11 cellular contexts compared by ENCODE assay signal in genomic region chr15:50066202-50066601, GRCh38. TPM values are rescaled to one million over a fixed set of nuclear protein-coding genes. Genes with fewer than 3 reads are reported as not detected.
DNase-seq lines count a peak whose midpoint lies in the region; ATAC-seq and TF ChIP-seq lines count a peak whose summit lies in the region.
"Had no signal": no experiment of that assay in that cellular context is flagged by ENCODE, and none has a peak within 500 bp of the region (broad histone marks: within the 10 kb centered on the region; RNA-seq: fewer than 3 reads in every experiment).

No MANE protein-coding gene starts in this region.

- DNase-seq in DMS53 (lab: John Stamatoyannopoulos, UW) = peak; percentile 81
- peak; percentile 27 for DNase-seq in activated CD4-positive, alpha-beta memory T cell treated with anti-CD3 and anti-CD28 coated beads, Interleukin-2, amount 10 ng/mL, durations not matched to agents 7 days and 5 days
- peak; percentile 64 to 75 (median 73) for DNase-seq in immature natural killer cell
- no peak for DNase-seq in NCI-H2107 (lab: John Stamatoyannopoulos, UW)
- no peak for DNase-seq in transverse colon
- DNase-seq in osteoblast (ENCODE audit: insufficient read length, low spot score, missing footprints) = no peak
- DNase-seq: aorta, EL had no signal

- H3K4me1 Mint-ChIP-seq in activated CD4-positive, alpha-beta memory T cell treated with anti-CD3 and anti-CD28 coated beads, Interleukin-2, amount 10 ng/mL, durations not matched to agents 7 days and 5 days = peaks cover 31% of the 10 kb centered on the region
- H3K4me1 Mint-ChIP-seq in immature natural killer cell = peaks cover 55 to 92% of the 10 kb centered on the region in 2 donors
- H3K4me1 Mint-ChIP-seq: neural progenitor cell had no signal

- H3K9me3 Mint-ChIP-seq in activated CD4-positive, alpha-beta memory T cell treated with anti-CD3 and anti-CD28 coated beads, Interleukin-2, amount 10 ng/mL, durations not matched to agents 7 days and 5 days = no peaks in the 10 kb centered on the region
- H3K9me3 Mint-ChIP-seq in immature natural killer cell = no peaks in the 10 kb centered on the region
- H3K9me3 Mint-ChIP-seq: neural progenitor cell had no signal

- no peak overlapping the region for H2AFZ ChIP-seq in osteoblast (ENCODE audit: low read length)

- H3K4me1 ChIP-seq in transverse colon = peaks cover 8 to 28% (median 13%) of the 10 kb centered on the region in 4 donors
- H3K4me1 ChIP-seq in osteoblast (ENCODE audit: insufficient read depth, low read length) = no peaks in the 10 kb centered on the region

- ATAC-seq in HG02798 (IDR thresholded peaks at IDR 0.05; ENCODE audit: poor library complexity, unreplicated experiment) = peak; percentile 59
- no peak for ATAC-seq in GM18519 (IDR thresholded peaks at IDR 0.05; ENCODE audit: low FRiP score, unreplicated experiment)

- peaks cover 29% of the 10 kb centered on the region for H3K36me3 Mint-ChIP-seq in activated CD4-positive, alpha-beta memory T cell treated with anti-CD3 and anti-CD28 coated beads, Interleukin-2, amount 10 ng/mL, durations not matched to agents 7 days and 5 days (ENCODE audit: low read depth)
- H3K36me3 Mint-ChIP-seq in immature natural killer cell = peaks cover 3 to 27% (median 12%) of the 10 kb centered on the region in 3 donors
- H3K36me3 Mint-ChIP-seq: neural progenitor cell had no signal

- no peak for TF ChIP-seq EP300 in transverse colon (IDR thresholded peaks at IDR 0.05; ENCODE audit: low read depth)

- H3K4me3 Mint-ChIP-seq in activated CD4-positive, alpha-beta memory T cell treated with anti-CD3 and anti-CD28 coated beads, Interleukin-2, amount 10 ng/mL, durations not matched to agents 7 days and 5 days = no peak overlapping the region
- peak overlapping the region; percentile 50 to 64 (median 55) for H3K4me3 Mint-ChIP-seq in immature natural killer cell
- H3K4me3 Mint-ChIP-seq: neural progenitor cell had no signal

- H4K20me1 ChIP-seq in osteoblast (ENCODE audit: insufficient read depth, low read length) = no peaks in the 10 kb centered on the region

- CTCF ChIA-PET in activated CD4-positive, alpha-beta memory T cell treated with anti-CD3 and anti-CD28 coated beads, Interleukin-2, amount 10 ng/mL, durations not matched to agents 7 days and 5 days (lab: Charles Lee) = no interaction called here

- in situ Hi-C loops in transverse colon (cut with MboI; ENCODE audit: low pct_ligation_motif_present in 1 of 4, low pct_unique_long_range_greater_than_20kb in 1 of 4, low sequenced_read_pairs in 3 of 4) = no loop called here

- no peak for TF ChIP-seq POLR2A in transverse colon (IDR thresholded peaks at IDR 0.05)

- H3K4me3 ChIP-seq in transverse colon (no peak overlapping the region), osteoblast (ENCODE audit: insufficient read depth, low read length) (no peak overlapping the region)
- H3K4me3 ChIP-seq: neural progenitor cell had no signal

- H3K27me3 ChIP-seq in transverse colon (no peaks in the 10 kb centered on the region), osteoblast (ENCODE audit: insufficient read depth, low read length) (no peaks in the 10 kb centered on the region)
- H3K27me3 ChIP-seq: neural progenitor cell had no signal

- POLR2A ChIA-PET in activated CD4-positive, alpha-beta memory T cell treated with anti-CD3 and anti-CD28 coated beads, Interleukin-2, amount 10 ng/mL, durations not matched to agents 7 days and 5 days (lab: Charles Lee) = no interaction called here

- no peak overlapping the region for H3K4me2 ChIP-seq in osteoblast (ENCODE audit: insufficient read depth, low read length)
- H3K4me2 ChIP-seq: neural progenitor cell had no signal

- no peak overlapping the region for H3K27ac ChIP-seq in transverse colon
- H3K27ac ChIP-seq in osteoblast (ENCODE audit: low read depth, low read length) = no peak overlapping the region
- H3K27ac ChIP-seq: neural progenitor cell had no signal

- WGBS in transverse colon (ENCODE audit: low coverage in 1 of 2), 2 donors = 48% methylated on average over 2 of the region's 2 CpGs

- peaks cover 6% of the 10 kb centered on the region for H3K27me3 Mint-ChIP-seq in activated CD4-positive, alpha-beta memory T cell treated with anti-CD3 and anti-CD28 coated beads, Interleukin-2, amount 10 ng/mL, durations not matched to agents 7 days and 5 days
- H3K27me3 Mint-ChIP-seq in immature natural killer cell (ENCODE audit: low read depth in 3 of 3) = peaks cover 0 to 5% (median 2%) of the 10 kb centered on the region in 3 donors

- TF ChIP-seq CTCF in transverse colon (IDR thresholded peaks at IDR 0.05) (no peak), osteoblast (IDR thresholded peaks at IDR 0.05; ENCODE audit: extremely low read depth, low read depth, low read length) (no peak)

- H3K36me3 ChIP-seq in transverse colon (no peaks in the 10 kb centered on the region), osteoblast (ENCODE audit: insufficient read depth, low read length) (no peaks in the 10 kb centered on the region)
- H3K36me3 ChIP-seq: neural progenitor cell had no signal

- intact Hi-C loops in transverse colon (cut with DNase I; ENCODE audit: low total_unique reads) = no loop called here

- H3K79me2 ChIP-seq in osteoblast (ENCODE audit: insufficient read depth, low read length) = no peaks in the 10 kb centered on the region

- H3K27ac Mint-ChIP-seq in activated CD4-positive, alpha-beta memory T cell treated with anti-CD3 and anti-CD28 coated beads, Interleukin-2, amount 10 ng/mL, durations not matched to agents 7 days and 5 days = no peak overlapping the region
- peak overlapping the region; percentile 60 to 92 (median 84) for H3K27ac Mint-ChIP-seq in immature natural killer cell
- H3K27ac Mint-ChIP-seq: neural progenitor cell had no signal

- H3K9me3 ChIP-seq in transverse colon = no peaks in the 10 kb centered on the region
- H3K9me3 ChIP-seq in osteoblast (ENCODE audit: low read depth, low read length) = no peaks in the 10 kb centered on the region

RNA-seq across cellular contexts. Expression of gene ATP8B4, which starts 52.8 kb away (rescaled TPM):
- total RNA-seq in activated CD4-positive, alpha-beta memory T cell treated with anti-CD3 and anti-CD28 coated beads, Interleukin-2, amount 10 ng/mL, durations not matched to agents 7 days and 5 days = 10 to 100 TPM; 19.9 to 20.7 TPM
- 10 to 100 TPM; 10.8 to 22.7 (median 18.5) TPM for polyA plus RNA-seq in immature natural killer cell
- total RNA-seq in transverse colon = 10 to 100 TPM in 2 of 4 donors, 1 to 10 TPM in 2; 6.2 to 26.2 (median 8.5) TPM
- 0.88 and 1.1 TPM in 2 replicates for total RNA-seq in osteoblast

Comparison
In these comparisons a context has a peak if more than half of its experiments do, and no peak if none do; other contexts are left out.
1. DNase-seq: peak in DMS53 (single experiment), activated CD4-positive, alpha-beta memory T cell treated with anti-CD3 and anti-CD28 coated beads, Interleukin-2, amount 10 ng/mL, durations not matched to agents 7 days and 5 days (single experiment) and immature natural killer cell (3 of 3); none in NCI-H2107 (single experiment), transverse colon (single experiment) and osteoblast (single experiment).